In the genomic region with DNA sequence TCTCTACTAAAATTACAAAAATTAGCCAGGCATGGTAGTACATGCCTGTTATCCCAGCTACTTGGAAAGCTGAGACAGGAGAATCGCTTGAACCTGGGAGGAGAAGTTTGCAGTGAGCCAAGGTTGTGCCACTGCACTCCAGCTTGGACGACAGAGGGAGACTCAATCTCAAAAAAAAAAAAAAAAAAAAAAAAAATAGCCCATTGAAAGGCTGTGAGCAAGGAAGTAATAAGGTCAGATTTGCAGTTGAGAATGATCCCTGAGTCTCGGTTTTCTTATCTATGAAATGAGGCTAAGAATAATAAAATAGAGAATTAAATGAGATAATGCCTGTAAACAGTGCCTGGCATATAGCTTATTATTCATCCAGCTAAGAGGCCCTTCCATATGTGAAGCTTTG, we compare ENCODE assay signal across 8 cellular contexts. TPM values are rescaled to one million over a fixed set of nuclear protein-coding genes. Genes with fewer than 3 reads are reported as not detected.
DNase-seq lines count a peak whose midpoint lies in the region; ATAC-seq and TF ChIP-seq lines count a peak whose summit lies in the region.
"Had no signal": no experiment of that assay in that cellular context is flagged by ENCODE, and none has a peak within 500 bp of the region (broad histone marks: within the 10 kb centered on the region; RNA-seq: fewer than 3 reads in every experiment).

No MANE protein-coding gene starts in this region.

- H3K4me3 Mint-ChIP-seq in endodermal cell: no peak overlapping the region
- H3K4me3 Mint-ChIP-seq in stimulated activated memory B cell treated with anti-CD40 and anti-IgM and Interleukin-4, amounts not matched to agents 10 μg/mL and 1 μg/mL and 100 μg/mL, for 72 hours: no peak overlapping the region

- H3K9me2 ChIP-seq in GM23248 (ENCODE audit: insufficient read depth): no peaks in the 10 kb centered on the region

- H3K27me3 Mint-ChIP-seq in endodermal cell (ENCODE audit: insufficient read depth): peaks cover 15% of the 10 kb centered on the region
- no peaks in the 10 kb centered on the region for H3K27me3 Mint-ChIP-seq in stimulated activated memory B cell treated with anti-CD40 and anti-IgM and Interleukin-4, amounts not matched to agents 10 μg/mL and 1 μg/mL and 100 μg/mL, for 72 hours

- H3K36me3 Mint-ChIP-seq in endodermal cell (ENCODE audit: low read depth): peaks cover 6% of the 10 kb centered on the region
- peaks cover 16% of the 10 kb centered on the region for H3K36me3 Mint-ChIP-seq in stimulated activated memory B cell treated with anti-CD40 and anti-IgM and Interleukin-4, amounts not matched to agents 10 μg/mL and 1 μg/mL and 100 μg/mL, for 72 hours

- peaks cover 15% of the 10 kb centered on the region for H3K4me1 Mint-ChIP-seq in endodermal cell
- H3K4me1 Mint-ChIP-seq in stimulated activated memory B cell treated with anti-CD40 and anti-IgM and Interleukin-4, amounts not matched to agents 10 μg/mL and 1 μg/mL and 100 μg/mL, for 72 hours: peaks cover 33% of the 10 kb centered on the region

- no peak for DNase-seq in GM23248
- no peak for DNase-seq in RWPE2 (ENCODE audit: low spot score)
- no peak for DNase-seq in endodermal cell
- DNase-seq in A673 (ENCODE audit: low spot score): no peak
- DNase-seq in HPDE6-E6E7 (ENCODE audit: extremely low spot score): no peak
- DNase-seq in upper lobe of left lung: no peak

- no peak for TF ChIP-seq EP300 in upper lobe of left lung (IDR thresholded peaks at IDR 0.05)

- H3K4me3 ChIP-seq in GM23248 (0 out of 2 replicates have a peak overlapping the region, but pooled peaks have one; percentile 86), RWPE2 (ENCODE audit: severe bottlenecking) (no peak overlapping the region), endodermal cell (ENCODE audit: low read length) (no peak overlapping the region), A673 (ENCODE audit: low read depth, low read length, poor library complexity, severe bottlenecking) (no peak overlapping the region), upper lobe of left lung (no peak overlapping the region)

- no peaks in the 10 kb centered on the region for H4K20me1 ChIP-seq in GM23248 (ENCODE audit: insufficient read depth)

- peaks cover 7% of the 10 kb centered on the region; the same call in 1 of the 2 replicates for H3K79me2 ChIP-seq in GM23248 (ENCODE audit: insufficient read depth)

- peak overlapping the region; percentile 10 for H3K27ac ChIP-seq in GM23248
- peak overlapping the region; percentile 55 for H3K27ac ChIP-seq in RWPE2 (ENCODE audit: poor library complexity, severe bottlenecking)
- H3K27ac ChIP-seq in endodermal cell (ENCODE audit: low read depth, low read length): no peak overlapping the region
- H3K27ac ChIP-seq in A673 (ENCODE audit: low read depth, low read length, poor library complexity, severe bottlenecking): no peak overlapping the region
- peak overlapping the region in 2 of 4 donors; percentile 86 to 90 for H3K27ac ChIP-seq in upper lobe of left lung

- TF ChIP-seq CTCF in RWPE2 (IDR thresholded peaks at IDR 0.05; ENCODE audit: poor library complexity, severe bottlenecking) (no peak), endodermal cell (conservative IDR thresholded peaks at IDR 0.05) (no peak), A673 (conservative IDR thresholded peaks at IDR 0.05; ENCODE audit: low read depth, low read length) (no peak), upper lobe of left lung (IDR thresholded peaks at IDR 0.05) (no peak)

- H3K4me1 ChIP-seq in GM23248 (ENCODE audit: insufficient read depth): no peaks in the 10 kb centered on the region
- peaks cover 3% of the 10 kb centered on the region for H3K4me1 ChIP-seq in RWPE2 (ENCODE audit: insufficient read depth, poor library complexity, severe bottlenecking)
- H3K4me1 ChIP-seq in endodermal cell (ENCODE audit: control insufficient read depth, insufficient read depth, low read length): no peaks in the 10 kb centered on the region
- peaks cover 10% of the 10 kb centered on the region for H3K4me1 ChIP-seq in A673 (ENCODE audit: insufficient read depth, low read length, poor library complexity, severe bottlenecking)
- peaks cover 13 to 23% (median 17%) of the 10 kb centered on the region in 4 donors for H3K4me1 ChIP-seq in upper lobe of left lung

- CTCF ChIA-PET in A673 (lab: Charles Lee): interaction anchor here (0.7 to 1.4 kb wide), 15 partner anchors 14 to 204 kb away, joined by 3 to 10 read pairs (median 4); no protein-coding TSS in a partner anchor

- peak overlapping the region; percentile 93 for H3K4me2 ChIP-seq in GM23248 (ENCODE audit: unreplicated experiment)

- peak overlapping the region; percentile 86 for H2AFZ ChIP-seq in GM23248

- no peaks in the 10 kb centered on the region for H3K27me3 ChIP-seq in GM23248 (replicated peaks; ENCODE audit: insufficient read depth)
- H3K27me3 ChIP-seq in RWPE2 (ENCODE audit: insufficient read depth, poor library complexity, severe bottlenecking): no peaks in the 10 kb centered on the region
- H3K27me3 ChIP-seq in endodermal cell (ENCODE audit: control insufficient read depth, insufficient read depth, low read length, poor library complexity, severe bottlenecking): no peaks in the 10 kb centered on the region
- H3K27me3 ChIP-seq in A673 (replicated peaks; ENCODE audit: insufficient read depth, low read depth, low read length, poor library complexity): no peaks in the 10 kb centered on the region
- H3K27me3 ChIP-seq in upper lobe of left lung: no peaks in the 10 kb centered on the region

- H3K27ac Mint-ChIP-seq in endodermal cell: peak overlapping the region; percentile 94
- H3K27ac Mint-ChIP-seq in stimulated activated memory B cell treated with anti-CD40 and anti-IgM and Interleukin-4, amounts not matched to agents 10 μg/mL and 1 μg/mL and 100 μg/mL, for 72 hours: peak overlapping the region; percentile 87

- no peak overlapping the region for H3K9ac ChIP-seq in GM23248
- no peak overlapping the region for H3K9ac ChIP-seq in endodermal cell (ENCODE audit: extremely low read depth, low read length, poor library complexity, severe bottlenecking)

- BruUV-seq in A673 (replicated peaks; lab: Mats Ljungman, UMichigan): no TSS peak

- intact Hi-C loops in A673 (cut with micrococcal nuclease; ENCODE audit: unreplicated experiment): loop anchor here (2.0 kb wide), 2 partner anchors 67 to 203 kb away; no protein-coding TSS in a partner anchor

- H3K36me3 ChIP-seq in GM23248 (ENCODE audit: low read depth) (peaks cover 24% of the 10 kb centered on the region; the same call in 1 of the 2 replicates), RWPE2 (ENCODE audit: low read depth) (peaks cover 21% of the 10 kb centered on the region), endodermal cell (ENCODE audit: control insufficient read depth, insufficient read depth, low read length) (peaks cover 8% of the 10 kb centered on the region), A673 (ENCODE audit: insufficient read depth, low read length, poor library complexity, severe bottlenecking) (no peaks in the 10 kb centered on the region), upper lobe of left lung (peaks cover 8 to 43% (median 31%) of the 10 kb centered on the region in 4 donors)

- in situ Hi-C loops in GM23248 (cut with MboI): loop anchor here (10.0 kb wide), 1 partner anchor 201 kb away; no protein-coding TSS in a partner anchor

- no peaks in the 10 kb centered on the region for H3K9me3 Mint-ChIP-seq in endodermal cell
- no peaks in the 10 kb centered on the region for H3K9me3 Mint-ChIP-seq in stimulated activated memory B cell treated with anti-CD40 and anti-IgM and Interleukin-4, amounts not matched to agents 10 μg/mL and 1 μg/mL and 100 μg/mL, for 72 hours
- H3K9me3 Mint-ChIP-seq: activated T-helper 2 cell treated with anti-CD3 and anti-CD28 coated beads, Interferon-gamma antibody, Interleukin-2, Interleukin-4, amounts not matched to agents 10 μg/mL and 5 μg/mL and 100 μg/mL, durations not matched to agents 14 hours and 24 hours and 36 hours had no signal

- WGBS in GM23248 (ENCODE audit: low coverage in 1 of 2, low lambda C conversion rate in 2 of 2, missing lambda C conversion rate in 2 of 2), 2 experiments: 20 to 39% methylated on average over 3 of the region's 3 CpGs
- WGBS in endodermal cell (ENCODE audit: insufficient coverage in 1 of 2, insufficient read length in 1 of 2), 2 experiments: 64 to 83% methylated on average over 2 of the region's 3 CpGs
- 28 to 41% methylated on average over 3 of the region's 3 CpGs for WGBS in upper lobe of left lung, 2 donors

- H3K9me3 ChIP-seq in GM23248 (ENCODE audit: low read depth): no peaks in the 10 kb centered on the region
- H3K9me3 ChIP-seq in RWPE2 (ENCODE audit: severe bottlenecking): no peaks in the 10 kb centered on the region
- no peaks in the 10 kb centered on the region for H3K9me3 ChIP-seq in endodermal cell (ENCODE audit: control insufficient read depth, low read length)
- H3K9me3 ChIP-seq in A673 (ENCODE audit: low read depth, low read length, poor library complexity, severe bottlenecking): no peaks in the 10 kb centered on the region
- H3K9me3 ChIP-seq in upper lobe of left lung: no peaks in the 10 kb centered on the region

- peaks cover 47% of the 10 kb centered on the region for H3F3A ChIP-seq in GM23248 (ENCODE audit: insufficient read depth)

- no peak for TF ChIP-seq POLR2A in upper lobe of left lung (IDR thresholded peaks at IDR 0.05)

- ATAC-seq in RWPE2 (ENCODE audit: low read depth) (peak; percentile 0; the same call in 1 of the 3 replicates), upper lobe of left lung (ENCODE audit: low FRiP score in 2 of 2) (no peak)
- ATAC-seq in stimulated activated memory B cell treated with anti-CD40 and anti-IgM and Interleukin-4, amounts not matched to agents 10 μg/mL and 1 μg/mL and 100 μg/mL, for 72 hours: no peak

- POLR2A ChIA-PET in A673 (lab: Charles Lee; ENCODE audit: low non-redundant PET): no interaction called here

RNA-seq across cellular contexts. Expression of a gene that starts 1.3 kb away (rescaled TPM):
- total RNA-seq in GM23248 (2014; rRNA removed; shearing (Covaris generic)): 25.9 and 30.2 TPM in 2 replicates
- polyA plus RNA-seq in GM23248 (2016; fragmentation: Nextera tagmentation; extraction: Ambion mirVana): 48.1 and 56.0 TPM in 2 replicates
- total RNA-seq in endodermal cell (10 to 100 TPM; 23.0 to 24.2 TPM), A673 (2021) (20.4 and 31.6 TPM in 2 replicates), upper lobe of left lung (10 to 100 TPM; 15.7 to 80.7 (median 34.9) TPM)
- 24.0 TPM for polyA plus RNA-seq in endodermal cell (2013, experiment 1 of 2)
- polyA plus RNA-seq in endodermal cell (2013, experiment 2 of 2): 20.7 TPM

RNA-seq across cellular contexts. Expression of a gene that starts 36.2 kb away (rescaled TPM):
- 3.0 and 4.4 TPM in 2 replicates for total RNA-seq in GM23248 (2014; rRNA removed; shearing (Covaris generic))
- polyA plus RNA-seq in GM23248 (2016; fragmentation: Nextera tagmentation; extraction: Ambion mirVana): 1.3 TPM in 2 replicates
- total RNA-seq in endodermal cell (10 to 100 TPM in 1 of 2 donors, 1 to 10 TPM in 1; 9.5 to 23.2 TPM), A673 (2021) (45.0 and 51.4 TPM in 2 replicates), upper lobe of left lung (10 to 100 TPM in 2 of 6 donors, 1 to 10 TPM in 3, under 1 TPM in 1; 0.49 to 16.8 (median 5.6) TPM)
- polyA plus RNA-seq in endodermal cell (2013, experiment 1 of 2): 28.9 TPM
- polyA plus RNA-seq in endodermal cell (2013, experiment 2 of 2): 28.6 TPM

RNA-seq across cellular contexts. Expression of a gene that starts 37.9 kb away (rescaled TPM):
- total RNA-seq in GM23248 (2014; rRNA removed; shearing (Covaris generic)): 321 and 330 TPM in 2 replicates
- polyA plus RNA-seq in GM23248 (2016; fragmentation: Nextera tagmentation; extraction: Ambion mirVana): 105 and 111 TPM in 2 replicates
- 10 to 100 TPM; 16.6 to 21.7 TPM for total RNA-seq in endodermal cell
- polyA plus RNA-seq in endodermal cell (2013, experiment 1 of 2): 12.1 TPM
- 14.6 TPM for polyA plus RNA-seq in endodermal cell (2013, experiment 2 of 2)
- total RNA-seq in A673 (2021): 1.4 and 3.3 TPM in 2 replicates
- total RNA-seq in upper lobe of left lung: 100 to 1,000 TPM; 193 to 469 (median 350) TPM

RNA-seq across cellular contexts. Expression of a gene that starts 56.7 kb away (rescaled TPM):
- 62.0 and 69.4 TPM in 2 replicates for total RNA-seq in GM23248 (2014; rRNA removed; shearing (Covaris generic))
- 2.3 and 3.2 TPM in 2 replicates for polyA plus RNA-seq in GM23248 (2016; fragmentation: Nextera tagmentation; extraction: Ambion mirVana)
- total RNA-seq in endodermal cell (10 to 100 TPM; 24.1 to 34.6 TPM), A673 (2021) (61.3 and 68.4 TPM in 2 replicates), upper lobe of left lung (100 to 1,000 TPM in 1 of 6 donors, 10 to 100 TPM in 5; 37.5 to 121 (median 74.7) TPM)
- polyA plus RNA-seq in endodermal cell (2013, experiment 1 of 2): 27.5 TPM
- polyA plus RNA-seq in endodermal cell (2013, experiment 2 of 2): 28.4 TPM

Comparison
In these comparisons a context has a peak if more than half of its experiments do, and no peak if none do; other contexts are left out.
1. H3K27ac ChIP-seq: peak in GM23248 (single experiment) and RWPE2 (single experiment); none in endodermal cell (single experiment) and A673 (single experiment).
2. RNA of a gene that starts 37.9 kb away (total RNA-seq): 193 to 469 TPM in upper lobe of left lung and 321 to 330 TPM in GM23248; 16.6 to 21.7 TPM in endodermal cell and 1.4 to 3.3 TPM in A673; every median in the first group is over 4 times any median in the second.